ENCODE assay signal across 11 cellular contexts in genomic region chr18:24656571-24656971, GRCh38.
A peak's percentile ranks its signal among the peaks of the same experiment; 100 is the strongest.
DNase-seq lines count a peak whose midpoint lies in the region; ATAC-seq and TF ChIP-seq lines count a peak whose summit lies in the region.
"Had no signal": no experiment of that assay in that cellular context is flagged by ENCODE, and none has a peak within 500 bp of the region (broad histone marks: within the 10 kb centered on the region; RNA-seq: fewer than 3 reads in every experiment).

No MANE protein-coding gene starts in this region.

- no peak overlapping the region for H3K27ac Mint-ChIP-seq in mesothelial cell of epicardium
- no peak overlapping the region for H3K27ac Mint-ChIP-seq in activated CD8-positive, alpha-beta T cell treated with anti-CD3 and anti-CD28 coated beads for 36 hours

- H3K27me3 Mint-ChIP-seq in mesothelial cell of epicardium (ENCODE audit: low read depth): no peaks in the 10 kb centered on the region
- no peaks in the 10 kb centered on the region for H3K27me3 Mint-ChIP-seq in activated CD8-positive, alpha-beta T cell treated with anti-CD3 and anti-CD28 coated beads for 36 hours

- no peak overlapping the region for H3K4me3 ChIP-seq in fibroblast of villous mesenchyme (ENCODE audit: low read depth, low read length)
- H3K4me3 ChIP-seq: PC-9 had no signal

- intact Hi-C loops in activated CD8-positive, alpha-beta T cell treated with anti-CD3 and anti-CD28 coated beads for 36 hours (cut with micrococcal nuclease): no loop called here

- H3K36me3 Mint-ChIP-seq in mesothelial cell of epicardium: no peaks in the 10 kb centered on the region
- H3K36me3 Mint-ChIP-seq in activated CD8-positive, alpha-beta T cell treated with anti-CD3 and anti-CD28 coated beads for 36 hours (ENCODE audit: low read depth): no peaks in the 10 kb centered on the region

- TF ChIP-seq CTCF in RWPE1 (conservative IDR thresholded peaks at IDR 0.05; ENCODE audit: low read depth) (no peak), fibroblast of villous mesenchyme (IDR thresholded peaks at IDR 0.05; ENCODE audit: insufficient read depth, low read depth, low read length) (no peak), mesothelial cell of epicardium (IDR thresholded peaks at IDR 0.05; ENCODE audit: unreplicated experiment) (no peak)
- no peak for TF ChIP-seq CTCF in activated CD8-positive, alpha-beta T cell treated with anti-CD3 and anti-CD28 coated beads for 36 hours (IDR thresholded peaks at IDR 0.05)

- ATAC-seq in HG03457 (IDR thresholded peaks at IDR 0.05; ENCODE audit: unreplicated experiment): no peak
- no peak for ATAC-seq in activated CD8-positive, alpha-beta T cell treated with anti-CD3 and anti-CD28 coated beads for 36 hours

- CTCF ChIA-PET in RWPE1 (lab: Yijun Ruan, JAX): no interaction called here
- CTCF ChIA-PET in activated CD8-positive, alpha-beta T cell treated with anti-CD3 and anti-CD28 coated beads for 36 hours (lab: Charles Lee): interaction anchor here (0.8 kb wide), 1 partner anchor 167 kb away, joined by 3 read pairs; no protein-coding TSS in a partner anchor

- peaks cover 4% of the 10 kb centered on the region for H3K9me3 Mint-ChIP-seq in mesothelial cell of epicardium
- peaks cover 2% of the 10 kb centered on the region for H3K9me3 Mint-ChIP-seq in activated CD8-positive, alpha-beta T cell treated with anti-CD3 and anti-CD28 coated beads for 36 hours

- peak; percentile 34 for DNase-seq in COR-L47 (lab: John Stamatoyannopoulos, UW)
- DNase-seq in NCI-H1105 (lab: John Stamatoyannopoulos, UW): peak; percentile 78
- peak; percentile 8 for DNase-seq in RWPE1 (ENCODE audit: low spot score)
- DNase-seq in fibroblast of villous mesenchyme (ENCODE audit: low read depth): peak; percentile 82
- no peak for DNase-seq in mesothelial cell of epicardium (ENCODE audit: low spot score in 2 of 2, unreplicated experiment in 2 of 2)
- no peak for DNase-seq in activated gamma-delta T cell treated with Interleukin-2 at 50 U/mL for 16 hours
- DNase-seq in activated CD8-positive, alpha-beta T cell treated with anti-CD3 and anti-CD28 coated beads for 36 hours: no peak
- DNase-seq: C1 segment of cervical spinal cord, PC-9 had no signal

- peaks cover 33% of the 10 kb centered on the region for H3K4me1 Mint-ChIP-seq in mesothelial cell of epicardium
- H3K4me1 Mint-ChIP-seq in activated CD8-positive, alpha-beta T cell treated with anti-CD3 and anti-CD28 coated beads for 36 hours (ENCODE audit: low read depth): peaks cover 15% of the 10 kb centered on the region

- H3K4me3 Mint-ChIP-seq in mesothelial cell of epicardium: no peak overlapping the region
- no peak overlapping the region for H3K4me3 Mint-ChIP-seq in activated CD8-positive, alpha-beta T cell treated with anti-CD3 and anti-CD28 coated beads for 36 hours
- H3K4me3 Mint-ChIP-seq: neural crest cell had no signal

- H3K27ac ChIP-seq in RWPE1: no peak overlapping the region
- H3K27ac ChIP-seq: PC-9 had no signal

- POLR2A ChIA-PET in RWPE1 (lab: Yijun Ruan, JAX; ENCODE audit: low non-redundant PET): no interaction called here
- POLR2A ChIA-PET in activated CD8-positive, alpha-beta T cell treated with anti-CD3 and anti-CD28 coated beads for 36 hours (lab: Charles Lee): no interaction called here

Comparison
In these comparisons a context has a peak if more than half of its experiments do, and no peak if none do; other contexts are left out.
1. DNase-seq: peak in COR-L47 (single experiment), NCI-H1105 (single experiment), RWPE1 (single experiment) and fibroblast of villous mesenchyme (single experiment); none in mesothelial cell of epicardium (0 of 2), activated gamma-delta T cell treated with Interleukin-2 at 50 U/mL for 16 hours (single experiment) and activated CD8-positive, alpha-beta T cell treated with anti-CD3 and anti-CD28 coated beads for 36 hours (single experiment).